In the genomic region with DNA sequence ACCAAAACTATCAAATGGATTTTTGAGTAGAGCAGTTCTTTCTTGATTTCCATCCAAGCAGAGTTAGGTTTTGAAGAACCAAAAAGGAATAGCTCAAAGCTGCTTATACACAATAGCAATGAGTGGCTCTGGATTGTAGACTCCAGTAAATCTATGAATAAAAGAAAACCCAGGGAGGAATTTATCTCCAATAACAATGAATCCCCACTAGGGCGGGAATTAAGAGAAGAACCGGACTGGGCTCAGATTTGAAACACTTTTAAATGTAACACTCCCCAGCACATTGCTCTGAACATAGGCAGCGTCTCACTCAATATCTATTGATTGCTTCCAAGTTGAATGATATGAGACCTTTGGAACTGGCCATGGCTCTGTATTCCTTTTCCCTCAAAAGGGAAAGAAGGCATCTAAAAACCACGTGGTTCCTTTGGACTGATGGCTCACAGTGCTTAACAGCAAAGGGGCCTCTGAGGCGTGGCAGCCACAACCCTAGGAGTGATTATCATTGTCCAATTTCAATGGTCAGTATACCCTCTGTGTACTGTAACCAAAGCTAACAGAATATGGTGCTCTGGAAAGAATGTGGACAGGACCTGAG, we compare ENCODE assay signal across 1 cellular context.
TF ChIP-seq lines count a peak whose summit lies in the region.

No MANE protein-coding gene starts in this region.

TF ChIP-seq in HepG2, 621 proteins besides CTCF, POLR2A, EP300 and RAD21 (continued from another document):
- TF ChIP-seq, protein P1, sequence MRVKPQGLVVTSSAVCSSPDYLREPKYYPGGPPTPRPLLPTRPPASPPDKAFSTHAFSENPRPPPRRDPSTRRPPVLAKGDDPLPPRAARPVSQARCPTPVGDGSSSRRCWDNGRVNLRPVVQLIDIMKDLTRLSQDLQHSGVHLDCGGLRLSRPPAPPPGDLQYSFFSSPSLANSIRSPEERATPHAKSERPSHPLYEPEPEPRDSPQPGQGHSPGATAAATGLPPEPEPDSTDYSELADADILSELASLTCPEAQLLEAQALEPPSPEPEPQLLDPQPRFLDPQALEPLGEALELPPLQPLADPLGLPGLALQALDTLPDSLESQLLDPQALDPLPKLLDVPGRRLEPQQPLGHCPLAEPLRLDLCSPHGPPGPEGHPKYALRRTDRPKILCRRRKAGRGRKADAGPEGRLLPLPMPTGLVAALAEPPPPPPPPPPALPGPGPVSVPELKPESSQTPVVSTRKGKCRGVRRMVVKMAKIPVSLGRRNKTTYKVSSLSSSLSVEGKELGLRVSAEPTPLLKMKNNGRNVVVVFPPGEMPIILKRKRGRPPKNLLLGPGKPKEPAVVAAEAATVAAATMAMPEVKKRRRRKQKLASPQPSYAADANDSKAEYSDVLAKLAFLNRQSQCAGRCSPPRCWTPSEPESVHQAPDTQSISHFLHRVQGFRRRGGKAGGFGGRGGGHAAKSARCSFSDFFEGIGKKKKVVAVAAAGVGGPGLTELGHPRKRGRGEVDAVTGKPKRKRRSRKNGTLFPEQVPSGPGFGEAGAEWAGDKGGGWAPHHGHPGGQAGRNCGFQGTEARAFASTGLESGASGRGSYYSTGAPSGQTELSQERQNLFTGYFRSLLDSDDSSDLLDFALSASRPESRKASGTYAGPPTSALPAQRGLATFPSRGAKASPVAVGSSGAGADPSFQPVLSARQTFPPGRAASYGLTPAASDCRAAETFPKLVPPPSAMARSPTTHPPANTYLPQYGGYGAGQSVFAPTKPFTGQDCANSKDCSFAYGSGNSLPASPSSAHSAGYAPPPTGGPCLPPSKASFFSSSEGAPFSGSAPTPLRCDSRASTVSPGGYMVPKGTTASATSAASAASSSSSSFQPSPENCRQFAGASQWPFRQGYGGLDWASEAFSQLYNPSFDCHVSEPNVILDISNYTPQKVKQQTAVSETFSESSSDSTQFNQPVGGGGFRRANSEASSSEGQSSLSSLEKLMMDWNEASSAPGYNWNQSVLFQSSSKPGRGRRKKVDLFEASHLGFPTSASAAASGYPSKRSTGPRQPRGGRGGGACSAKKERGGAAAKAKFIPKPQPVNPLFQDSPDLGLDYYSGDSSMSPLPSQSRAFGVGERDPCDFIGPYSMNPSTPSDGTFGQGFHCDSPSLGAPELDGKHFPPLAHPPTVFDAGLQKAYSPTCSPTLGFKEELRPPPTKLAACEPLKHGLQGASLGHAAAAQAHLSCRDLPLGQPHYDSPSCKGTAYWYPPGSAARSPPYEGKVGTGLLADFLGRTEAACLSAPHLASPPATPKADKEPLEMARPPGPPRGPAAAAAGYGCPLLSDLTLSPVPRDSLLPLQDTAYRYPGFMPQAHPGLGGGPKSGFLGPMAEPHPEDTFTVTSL (CRISPR knock-in tag; IDR thresholded peaks at IDR 0.05; ENCODE audit: borderline replicate concordance) = peak; percentile 13; the same call in 1 of the 2 replicates
